In genomic region chr7:130888468-130888867, GRCh38 we compare ENCODE assay signal across 1 cellular context.
TF ChIP-seq lines count a peak whose summit lies in the region.

No MANE protein-coding gene starts in this region.

TF ChIP-seq in HepG2, 621 proteins besides CTCF, POLR2A, EP300 and RAD21 (continued from another document):
- TF ChIP-seq RBM22 (optimal IDR thresholded peaks at IDR 0.05; ENCODE audit: low read length) (peak; percentile 78), SSRP1 (CRISPR knock-in tag; IDR thresholded peaks at IDR 0.05) (0 out of 2 replicates have a peak, but pooled peaks have one; percentile 73)
TF ChIP-seq in HepG2: peak in this region for 2.
